In genomic region chr15:77902855-77903760, GRCh38 we compare ENCODE assay signal across 8 cellular contexts.
DNase-seq lines count a peak whose midpoint lies in the region; TF ChIP-seq lines count a peak whose summit lies in the region.
"Not testable (repeated sequence)": the region's sequence is repeated elsewhere in the genome, so short reads cannot be mapped to it uniquely, and the experiment has no call there.

No MANE protein-coding gene starts in this region.

- not testable (repeated sequence) for H3K4me3 Mint-ChIP-seq in Calu3 (ENCODE audit: low read depth, unreplicated experiment); activated T-cell treated with anti-CD3 and anti-CD28 coated beads, Interleukin-2, amount 50 U/mL, for 24 hours

- peaks cover 33% of the 10 kb centered on the region for H3K27me3 Mint-ChIP-seq in Calu3 (ENCODE audit: unreplicated experiment)
- H3K27me3 Mint-ChIP-seq in activated T-cell treated with anti-CD3 and anti-CD28 coated beads, Interleukin-2, amount 50 U/mL, for 24 hours = peaks cover 13% of the 10 kb centered on the region

- not testable (repeated sequence) for H3K36me3 ChIP-seq in PC-9 (ENCODE audit: low read depth); hepatocyte (replicated peaks; ENCODE audit: insufficient read depth, low read depth); osteoblast (ENCODE audit: insufficient read depth, low read length); transverse colon

- H3K4me2 ChIP-seq in PC-9; hepatocyte; osteoblast (ENCODE audit: insufficient read depth, low read length): not testable (repeated sequence)

- H3K9me3 Mint-ChIP-seq in Calu3 (ENCODE audit: low read depth, unreplicated experiment); activated T-cell treated with anti-CD3 and anti-CD28 coated beads, Interleukin-2, amount 50 U/mL, for 24 hours: not testable (repeated sequence)

- H3K27ac Mint-ChIP-seq in Calu3 (ENCODE audit: unreplicated experiment); activated T-cell treated with anti-CD3 and anti-CD28 coated beads, Interleukin-2, amount 50 U/mL, for 24 hours: not testable (repeated sequence)

- intact Hi-C loops in Calu3 (cut with micrococcal nuclease; ENCODE audit: unreplicated experiment); transverse colon (cut with DNase I; ENCODE audit: low total_unique reads): not testable (repeated sequence)
- intact Hi-C loops in PC-9 (cut with micrococcal nuclease; ENCODE audit: unreplicated experiment) = loop anchor here (5.0 kb wide), 1 partner anchor 204 kb away; no protein-coding TSS in a partner anchor

- TF ChIP-seq POLR2A in transverse colon (IDR thresholded peaks at IDR 0.05) = not testable (repeated sequence)

- not testable (repeated sequence) for H3K27me3 ChIP-seq in PC-9 (ENCODE audit: insufficient read depth, low read depth); hepatocyte; osteoblast (ENCODE audit: insufficient read depth, low read length); transverse colon

- TF ChIP-seq EP300 in transverse colon (IDR thresholded peaks at IDR 0.05; ENCODE audit: low read depth) = not testable (repeated sequence)

- BruUV-seq in Calu3 (replicated peaks; lab: Mats Ljungman, UMichigan); PC-9 (replicated peaks; lab: Mats Ljungman, UMichigan): not testable (repeated sequence)

- not testable (repeated sequence) for H3K4me3 ChIP-seq in PC-9; coronary artery; hepatocyte; osteoblast (ENCODE audit: insufficient read depth, low read length); transverse colon

- H3K9me3 ChIP-seq in PC-9 (ENCODE audit: insufficient read depth, low read depth); hepatocyte (ENCODE audit: low read depth); osteoblast (ENCODE audit: low read depth, low read length); transverse colon: not testable (repeated sequence)

- H3K4me1 ChIP-seq in PC-9 (replicated peaks; ENCODE audit: insufficient read depth); hepatocyte (ENCODE audit: insufficient read depth); osteoblast (ENCODE audit: insufficient read depth, low read length); transverse colon: not testable (repeated sequence)

- not testable (repeated sequence) for H3K9me2 ChIP-seq in PC-9 (ENCODE audit: insufficient read depth); hepatocyte (replicated peaks; ENCODE audit: insufficient read depth)

- in situ Hi-C loops in transverse colon (cut with MboI; ENCODE audit: low pct_ligation_motif_present in 1 of 4, low pct_unique_long_range_greater_than_20kb in 1 of 4, low sequenced_read_pairs in 3 of 4) = not testable (repeated sequence)

- H2AFZ ChIP-seq in PC-9; hepatocyte; osteoblast (ENCODE audit: low read length): not testable (repeated sequence)

- not testable (repeated sequence) for H3F3A ChIP-seq in PC-9 (ENCODE audit: insufficient read depth, low read depth)

- TF ChIP-seq CTCF in Calu3 (IDR thresholded peaks at IDR 0.05; ENCODE audit: unreplicated experiment) (peak; percentile 82), PC-9 (conservative IDR thresholded peaks at IDR 0.05) (peak; percentile 74), coronary artery (IDR thresholded peaks at IDR 0.05) (peak; percentile 41), hepatocyte (IDR thresholded peaks at IDR 0.05; ENCODE audit: poor library complexity) (peak; percentile 73), osteoblast (IDR thresholded peaks at IDR 0.05; ENCODE audit: extremely low read depth, low read depth, low read length) (peak; percentile 62), transverse colon (IDR thresholded peaks at IDR 0.05) (peak; percentile 50 to 61 (median 58))

- H3K4me1 Mint-ChIP-seq in Calu3 (ENCODE audit: low read depth, unreplicated experiment); activated T-cell treated with anti-CD3 and anti-CD28 coated beads, Interleukin-2, amount 50 U/mL, for 24 hours (ENCODE audit: low read depth): not testable (repeated sequence)

- not testable (repeated sequence) for H3K36me3 Mint-ChIP-seq in Calu3 (ENCODE audit: insufficient read depth, unreplicated experiment); activated T-cell treated with anti-CD3 and anti-CD28 coated beads, Interleukin-2, amount 50 U/mL, for 24 hours (ENCODE audit: low read depth)

- not testable (repeated sequence) for H3K27ac ChIP-seq in PC-9; coronary artery; hepatocyte; osteoblast (ENCODE audit: low read depth, low read length); transverse colon

- 52% methylated on average over 13 of the region's 13 CpGs for WGBS in hepatocyte (ENCODE audit: low lambda C conversion rate, missing lambda C conversion rate)
- WGBS in transverse colon (ENCODE audit: low coverage in 1 of 2), 2 donors = 53% methylated on average over 10 of the region's 13 CpGs; no CpG with 5 or more reads in 1 of the 2 donors

- CTCF ChIA-PET in Calu3 (lab: Charles Lee) (interaction anchor here (1.6 to 1.8 kb wide), 2 partner anchors 205 to 206 kb away, joined by 3 to 4 read pairs; no protein-coding TSS in a partner anchor), HEK293T (lab: Yijun Ruan, JAX) (interaction anchor here (0.6 to 1.6 kb wide), 3 partner anchors 7 to 247 kb away, joined by 3 to 6 read pairs (median 4); no protein-coding TSS in a partner anchor)
- CTCF ChIA-PET in PC-9 (lab: Charles Lee) = not testable (repeated sequence)

- H3K79me2 ChIP-seq in PC-9 (ENCODE audit: low read depth); hepatocyte; osteoblast (ENCODE audit: insufficient read depth, low read length): not testable (repeated sequence)

- POLR2A ChIA-PET in HEK293T (lab: Yijun Ruan, JAX); PC-9 (lab: Charles Lee; ENCODE audit: unreplicated experiment): not testable (repeated sequence)

- not testable (repeated sequence) for H4K20me1 ChIP-seq in PC-9 (ENCODE audit: insufficient read depth); hepatocyte (ENCODE audit: insufficient read depth, poor library complexity, severe bottlenecking); osteoblast (ENCODE audit: insufficient read depth, low read length)

- peak; percentile 62 for DNase-seq in Calu3
- DNase-seq in HEK293T (ENCODE audit: extremely low spot score) = peak; percentile 53
- peak in 1 of 2 experiments; percentile 37 for DNase-seq in PC-9
- DNase-seq in activated T-cell treated with anti-CD3 and anti-CD28 coated beads, Interleukin-2, amount 50 U/mL, for 24 hours = peak; percentile 49
- DNase-seq in coronary artery (ENCODE audit: low spot score) = peak; percentile 36
- DNase-seq in hepatocyte (ENCODE audit: low spot score) = peak; percentile 42
- peak; percentile 97 for DNase-seq in osteoblast (ENCODE audit: insufficient read length, low spot score, missing footprints)
- DNase-seq in transverse colon = not testable (repeated sequence)
